In genomic region chr2:70010222-70011111, GRCh38 we compare ENCODE assay signal across 9 cellular contexts. TPM values are rescaled to one million over a fixed set of nuclear protein-coding genes. Genes with fewer than 3 reads are reported as not detected.
DNase-seq lines count a peak whose midpoint lies in the region; ATAC-seq, FAIRE-seq and TF ChIP-seq lines count a peak whose summit lies in the region.
"Had no signal": no experiment of that assay in that cellular context is flagged by ENCODE, and none has a peak within 500 bp of the region (broad histone marks: within the 10 kb centered on the region; RNA-seq: fewer than 3 reads in every experiment).

No MANE protein-coding gene starts in this region.

- CTCF ChIA-PET in WTC11 (lab: Charles Lee): interaction anchor here (1.1 kb wide), 1 partner anchor 52 kb away, joined by 3 read pairs; no protein-coding TSS in a partner anchor

- H3K9me3 Mint-ChIP-seq in CD4-positive, CD25-positive, alpha-beta regulatory T cell: peaks cover 0 to 2% (median 0%) of the 10 kb centered on the region in 7 donors
- no peaks in the 10 kb centered on the region for H3K9me3 Mint-ChIP-seq in WTC11

- TF ChIP-seq CTCF in WTC11 (IDR thresholded peaks at IDR 0.05): no peak
- TF ChIP-seq CTCF in lung (IDR thresholded peaks at IDR 0.05; ENCODE audit: control extremely low read depth, extremely low read depth): no peak
- TF ChIP-seq CTCF in dorsolateral prefrontal cortex (IDR thresholded peaks at IDR 0.05 in 54 of 56, conservative IDR thresholded peaks at IDR 0.05 in 2 of 56; ENCODE audit: low read depth in 1 of 56, partially characterized antibody in 56 of 56): no peak

- peaks cover 7 to 13% (median 10%) of the 10 kb centered on the region in 4 donors for H3K4me1 Mint-ChIP-seq in CD4-positive, CD25-positive, alpha-beta regulatory T cell
- peaks cover 10% of the 10 kb centered on the region for H3K4me1 Mint-ChIP-seq in WTC11

- no peaks in the 10 kb centered on the region for H3K27me3 Mint-ChIP-seq in CD4-positive, CD25-positive, alpha-beta regulatory T cell
- H3K27me3 Mint-ChIP-seq in WTC11 (ENCODE audit: low read depth): no peaks in the 10 kb centered on the region

- no peak for DNase-seq in CD4-positive, CD25-positive, alpha-beta regulatory T cell
- DNase-seq in HTR-8/SVneo (ENCODE audit: insufficient read length, low spot score) (no peak), WTC11 (ENCODE audit: low spot score) (no peak), lung (ENCODE audit: low spot score) (no peak), EL (no peak), dorsolateral prefrontal cortex (no peak), NCI-H2227 (lab: John Stamatoyannopoulos, UW; ENCODE audit: unreplicated experiment) (no peak)
- DNase-seq: NCI-H1092 treated with DMSO at 0.1 percent for 48 hours had no signal

- H3K27ac ChIP-seq in CD4-positive, CD25-positive, alpha-beta regulatory T cell (ENCODE audit: insufficient read depth, low read length, poor library complexity, severe bottlenecking): no peak overlapping the region
- H3K27ac ChIP-seq in lung (ENCODE audit: low read depth in 1 of 2, low read length in 1 of 2): no peak overlapping the region
- H3K27ac ChIP-seq in dorsolateral prefrontal cortex: no peak overlapping the region

- peak overlapping the region; percentile 52 to 95 (median 59) for H3K27ac Mint-ChIP-seq in CD4-positive, CD25-positive, alpha-beta regulatory T cell
- peak overlapping the region; percentile 14; the same call in 1 of the 2 replicates for H3K27ac Mint-ChIP-seq in WTC11

- POLR2A ChIA-PET in WTC11 (lab: Charles Lee): interaction anchor here (1.2 kb wide), 1 partner anchor 18 kb away, joined by 3 read pairs; no protein-coding TSS in a partner anchor

- no peaks in the 10 kb centered on the region for H3K9me3 ChIP-seq in CD4-positive, CD25-positive, alpha-beta regulatory T cell (ENCODE audit: control insufficient read depth in 2 of 2, low read length in 2 of 2)
- H3K9me3 ChIP-seq in lung (ENCODE audit: control insufficient read depth in 2 of 2, insufficient read depth in 1 of 2, low read length in 1 of 2): no peaks in the 10 kb centered on the region

- peak; percentile 20 for FAIRE-seq in HTR-8/SVneo (lab: Jason Lieb, UNC)

- intact Hi-C loops in dorsolateral prefrontal cortex (cut with DNase I): no loop called here

- H3K36me3 ChIP-seq in CD4-positive, CD25-positive, alpha-beta regulatory T cell (ENCODE audit: control insufficient read depth, insufficient read depth, low read length): peaks cover 4% of the 10 kb centered on the region
- peaks cover 0 to 2% of the 10 kb centered on the region in 2 donors for H3K36me3 ChIP-seq in lung (ENCODE audit: control insufficient read depth in 2 of 2, insufficient read depth in 2 of 2, low read length in 2 of 2)

- no peak overlapping the region for H3K4me3 ChIP-seq in CD4-positive, CD25-positive, alpha-beta regulatory T cell (ENCODE audit: low read depth, low read length)
- H3K4me3 ChIP-seq in lung (no peak overlapping the region), dorsolateral prefrontal cortex (no peak overlapping the region)

- no peak for ATAC-seq in CD4-positive, CD25-positive, alpha-beta regulatory T cell (ENCODE audit: low read depth in 2 of 2)
- ATAC-seq in WTC11: no peak
- peak; percentile 58 for ATAC-seq in lung (ENCODE audit: insufficient read depth, low FRiP score)
- no peak for ATAC-seq in GM18868 (IDR thresholded peaks at IDR 0.05; ENCODE audit: unreplicated experiment)

- peaks cover 35% of the 10 kb centered on the region for H3K36me3 Mint-ChIP-seq in CD4-positive, CD25-positive, alpha-beta regulatory T cell
- H3K36me3 Mint-ChIP-seq in WTC11: no peaks in the 10 kb centered on the region

- 48 to 62% methylated on average over 7 of the region's 7 CpGs for WGBS in lung, 2 donors

- no peaks in the 10 kb centered on the region for H3K4me1 ChIP-seq in CD4-positive, CD25-positive, alpha-beta regulatory T cell (ENCODE audit: control insufficient read depth, insufficient read depth, low read length, poor library complexity, severe bottlenecking)
- H3K4me1 ChIP-seq in lung (ENCODE audit: control insufficient read depth in 2 of 2, insufficient read depth in 2 of 2, low read length in 2 of 2): peaks cover 0 to 5% of the 10 kb centered on the region in 2 donors

- no peaks in the 10 kb centered on the region for H3K27me3 ChIP-seq in CD4-positive, CD25-positive, alpha-beta regulatory T cell (ENCODE audit: control insufficient read depth, insufficient read depth, low read length)
- no peaks in the 10 kb centered on the region for H3K27me3 ChIP-seq in lung (ENCODE audit: control insufficient read depth, insufficient read depth)
- H3K27me3 ChIP-seq in dorsolateral prefrontal cortex: no peaks in the 10 kb centered on the region

- H3K4me3 Mint-ChIP-seq in CD4-positive, CD25-positive, alpha-beta regulatory T cell: no peak overlapping the region
- H3K4me3 Mint-ChIP-seq in WTC11: no peak overlapping the region

TF ChIP-seq in WTC11, 78 proteins besides CTCF, POLR2A, EP300 and RAD21 (continues in another document):
- TF ChIP-seq EMX1 (CRISPR knock-in tag; IDR thresholded peaks at IDR 0.05) (no peak), RORB (CRISPR knock-in tag; IDR thresholded peaks at IDR 0.05) (no peak), TP53 (CRISPR knock-in tag; IDR thresholded peaks at IDR 0.05) (no peak), HMGXB4 (CRISPR knock-in tag; IDR thresholded peaks at IDR 0.05) (no peak), CREM (CRISPR knock-in tag; IDR thresholded peaks at IDR 0.05) (no peak), PRRX2 (CRISPR knock-in tag; IDR thresholded peaks at IDR 0.05) (no peak), STAT6 (CRISPR knock-in tag; conservative IDR thresholded peaks at IDR 0.05; ENCODE audit: low read depth) (no peak), SOX15 (CRISPR knock-in tag; IDR thresholded peaks at IDR 0.05) (no peak), ZNF263 (CRISPR knock-in tag; IDR thresholded peaks at IDR 0.05; ENCODE audit: low read depth) (no peak; the same call in 1 of the 2 replicates), E2F5 (CRISPR knock-in tag; IDR thresholded peaks at IDR 0.05) (no peak), RELA (CRISPR knock-in tag; IDR thresholded peaks at IDR 0.05; ENCODE audit: borderline replicate concordance) (no peak), NFATC4 (CRISPR knock-in tag; IDR thresholded peaks at IDR 0.05) (no peak), ELF4 (CRISPR knock-in tag; IDR thresholded peaks at IDR 0.05; ENCODE audit: low read depth) (no peak), ATF2 (CRISPR knock-in tag; IDR thresholded peaks at IDR 0.05; ENCODE audit: borderline replicate concordance, low read depth) (no peak)

RNA-seq across cellular contexts. Expression of gene ASPRV1, which starts 49.0 kb away (rescaled TPM):
- 1.7 TPM for total RNA-seq in CD4-positive, CD25-positive, alpha-beta regulatory T cell
- polyA plus RNA-seq in CD4-positive, CD25-positive, alpha-beta regulatory T cell: 1 to 10 TPM in 3 of 4 donors, under 1 TPM in 1; 0.62 to 1.5 (median 1.1) TPM
- total RNA-seq in WTC11 (2021) (0.73 to 1.3 TPM (median 1.1 TPM) in 3 replicates), lung (1 to 10 TPM; 1.4 to 2.9 TPM), dorsolateral prefrontal cortex (10 to 100 TPM in 26 of 120 experiments, 1 to 10 TPM in 94; 5.0 to 15.7 (median 8.2) TPM)
- polyA plus RNA-seq in lung: 1 to 10 TPM in 1 of 2 donors, under 1 TPM in 1; 0.94 to 1.1 TPM
